Comparison of ENCODE assay signal across 8 cellular contexts in the genomic region with DNA sequence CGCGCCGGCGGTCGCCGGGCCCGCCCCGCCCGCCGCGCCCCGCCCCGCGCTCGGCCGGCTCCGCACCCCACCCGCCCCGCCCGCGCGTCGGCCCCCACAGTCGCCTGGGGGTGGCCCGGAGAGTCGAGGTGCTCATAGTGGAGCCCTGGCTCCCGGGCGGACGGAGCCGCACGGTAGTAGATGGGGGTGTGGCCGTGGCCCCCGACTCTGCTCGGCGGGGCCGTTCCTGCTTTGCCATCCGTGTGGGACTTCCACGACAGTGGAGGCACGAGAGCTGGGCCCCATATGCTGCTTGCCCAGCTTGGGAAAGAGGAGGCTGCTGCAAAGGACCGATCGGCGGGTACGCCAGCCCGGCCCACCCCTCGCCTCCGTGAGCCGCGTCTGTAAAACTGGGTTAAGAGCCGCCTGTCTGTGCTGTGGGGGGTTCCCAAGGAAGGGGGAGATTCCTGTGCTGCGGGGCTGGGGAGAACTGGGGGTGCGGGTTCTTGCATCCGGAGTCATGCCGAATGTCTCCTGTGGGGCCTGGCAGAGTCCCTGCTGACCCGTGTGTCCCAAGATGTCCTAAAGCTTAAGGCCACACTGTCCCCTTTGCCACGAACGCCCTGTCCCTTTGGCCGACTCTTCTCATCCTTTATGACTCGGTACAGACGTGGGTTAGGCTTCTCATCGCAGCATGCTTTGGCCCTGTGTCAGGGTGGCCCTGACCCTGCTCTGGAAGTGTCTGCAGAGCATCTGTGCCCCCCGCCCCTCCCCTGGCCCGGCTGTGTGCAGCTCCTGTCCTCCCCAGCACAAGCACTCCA. TPM values are rescaled to one million over a fixed set of nuclear protein-coding genes. Genes with fewer than 3 reads are reported as not detected.
DNase-seq lines count a peak whose midpoint lies in the region; ATAC-seq and TF ChIP-seq lines count a peak whose summit lies in the region.

A gene (plus strand): TSS at position 70 of the 800 bp plus-strand sequence. CDS start 12,639 bp downstream, outside the sequence.

- peaks cover 56% of the 10 kb centered on the region for H3K4me1 Mint-ChIP-seq in stimulated activated effector memory CD8-positive, alpha-beta T cell treated with anti-CD3 and anti-CD28 coated beads, Interleukin-12 subunit alpha, Interleukin-12 subunit beta, amount 100 ng/mL, for 72 hours

- no peaks in the 10 kb centered on the region for H3K9me3 Mint-ChIP-seq in activated naive CD4-positive, alpha-beta T cell treated with anti-CD3 and anti-CD28 coated beads, Interleukin-2, amount 50 U/mL, for 72 hours
- no peaks in the 10 kb centered on the region for H3K9me3 Mint-ChIP-seq in stimulated activated effector memory CD8-positive, alpha-beta T cell treated with anti-CD3 and anti-CD28 coated beads, Interleukin-12 subunit alpha, Interleukin-12 subunit beta, amount 100 ng/mL, for 72 hours

- H3K4me3 Mint-ChIP-seq in stimulated activated effector memory CD8-positive, alpha-beta T cell treated with anti-CD3 and anti-CD28 coated beads, Interleukin-12 subunit alpha, Interleukin-12 subunit beta, amount 100 ng/mL, for 72 hours: peak within 1 kb of the TSS; percentile 91

- peak within 1 kb of the TSS; percentile 74 to 90 for H3K27ac Mint-ChIP-seq in activated naive CD4-positive, alpha-beta T cell treated with anti-CD3 and anti-CD28 coated beads, Interleukin-2, amount 50 U/mL, for 72 hours
- H3K27ac Mint-ChIP-seq in stimulated activated effector memory CD8-positive, alpha-beta T cell treated with anti-CD3 and anti-CD28 coated beads, Interleukin-12 subunit alpha, Interleukin-12 subunit beta, amount 100 ng/mL, for 72 hours: peak within 1 kb of the TSS; percentile 92

- peaks cover 5 to 7% of the 10 kb centered on the region in 2 donors for H3K36me3 Mint-ChIP-seq in activated naive CD4-positive, alpha-beta T cell treated with anti-CD3 and anti-CD28 coated beads, Interleukin-2, amount 50 U/mL, for 72 hours
- peaks cover 14% of the 10 kb centered on the region for H3K36me3 Mint-ChIP-seq in stimulated activated effector memory CD8-positive, alpha-beta T cell treated with anti-CD3 and anti-CD28 coated beads, Interleukin-12 subunit alpha, Interleukin-12 subunit beta, amount 100 ng/mL, for 72 hours

- H3K4me3 ChIP-seq in AG10803 (ENCODE audit: low read length): peak within 1 kb of the TSS; percentile 71
- peak within 1 kb of the TSS; percentile 87 for H3K4me3 ChIP-seq in HUES6 (ENCODE audit: low read depth, low read length)
- peak within 1 kb of the TSS; percentile 56 for H3K4me3 ChIP-seq in iPS-11a (ENCODE audit: low read depth, low read length)

- DNase-seq in AG10803 (ENCODE audit: low read depth) (no peak), germinal center (ENCODE audit: low spot score) (no peak)
- no peak for DNase-seq in activated naive CD4-positive, alpha-beta T cell treated with anti-CD3 and anti-CD28 coated beads, Interleukin-2, amount 50 U/mL, for 72 hours (ENCODE audit: low spot score in 2 of 2)
- DNase-seq in stimulated activated effector memory CD8-positive, alpha-beta T cell treated with anti-CD3 and anti-CD28 coated beads, Interleukin-12 subunit alpha, Interleukin-12 subunit beta, amount 100 ng/mL, for 72 hours (ENCODE audit: low spot score in 2 of 2): peak in 1 of 2 donors; percentile 77

- TF ChIP-seq CTCF in AG10803 (conservative IDR thresholded peaks at IDR 0.05; ENCODE audit: low read length): no peak

- peak in 1 of 2 donors; percentile 6 for ATAC-seq in activated naive CD4-positive, alpha-beta T cell treated with anti-CD3 and anti-CD28 coated beads, Interleukin-2, amount 50 U/mL, for 72 hours
- peak; percentile 57 for ATAC-seq in stimulated activated effector memory CD8-positive, alpha-beta T cell treated with anti-CD3 and anti-CD28 coated beads, Interleukin-12 subunit alpha, Interleukin-12 subunit beta, amount 100 ng/mL, for 72 hours
- ATAC-seq in GM21576 (IDR thresholded peaks at IDR 0.05; ENCODE audit: unreplicated experiment) (no peak), HG02610 (IDR thresholded peaks at IDR 0.05; ENCODE audit: unreplicated experiment) (no peak)

- H3K36me3 ChIP-seq in HUES6 (ENCODE audit: control insufficient read depth, insufficient read depth, low read length): no peaks in the 10 kb centered on the region

- no peak within 1 kb of the TSS for H3K27ac ChIP-seq in HUES6 (ENCODE audit: low read depth, low read length)

- no peaks in the 10 kb centered on the region for H3K9me3 ChIP-seq in HUES6 (ENCODE audit: control insufficient read depth, insufficient read depth, low read depth, low read length)

- peak within 1 kb of the TSS; percentile 46 for H3K9ac ChIP-seq in HUES6 (ENCODE audit: low read length)

- peaks cover 31% of the 10 kb centered on the region for H3K4me1 ChIP-seq in HUES6 (ENCODE audit: control insufficient read depth, insufficient read depth, low read length)

- peaks cover 48% of the 10 kb centered on the region for H3K27me3 ChIP-seq in HUES6 (ENCODE audit: control insufficient read depth, insufficient read depth, low read length)

RNA-seq across cellular contexts. Expression of the gene that starts here (rescaled TPM):
- total RNA-seq in activated naive CD4-positive, alpha-beta T cell treated with anti-CD3 and anti-CD28 coated beads, Interleukin-2, amount 50 U/mL, for 72 hours: 1 to 10 TPM in 1 of 2 donors, under 1 TPM in 1; 0.32 to 1.2 TPM
